Comparison of ENCODE assay signal across 26 cellular contexts in genomic region chr20:49619113-49620048, GRCh38. TPM values are rescaled to one million over a fixed set of nuclear protein-coding genes. Genes with fewer than 3 reads are reported as not detected.
"Had no signal": no experiment of that assay in that cellular context is flagged by ENCODE, and none has a peak within 500 bp of the region (broad histone marks: within the 10 kb centered on the region; RNA-seq: fewer than 3 reads in every experiment).

No MANE protein-coding gene starts in this region.

- H3K27me3 ChIP-seq: esophagus squamous epithelium, heart right ventricle, right atrium auricular region, tibial artery, upper lobe of right lung had no signal

- H3K4me1 Mint-ChIP-seq: central memory CD8-positive, alpha-beta T cell; natural killer cell had no signal

- H3K9me3 ChIP-seq: suprapubic skin, tibial artery had no signal

- H3K27me3 Mint-ChIP-seq: central memory CD8-positive, alpha-beta T cell had no signal

- H3K4me3 ChIP-seq: esophagus squamous epithelium, heart right ventricle, left ventricle myocardium inferior, lung, right atrium auricular region, suprapubic skin, tibial artery, upper lobe of right lung had no signal

- H3K36me3 Mint-ChIP-seq: natural killer cell had no signal

- H3K36me3 ChIP-seq: esophagus squamous epithelium, heart right ventricle, left ventricle myocardium inferior, right atrium auricular region, suprapubic skin, tibial artery, upper lobe of right lung had no signal

- ATAC-seq: heart right ventricle had no signal

- H3K9me3 Mint-ChIP-seq: central memory CD8-positive, alpha-beta T cell; dendritic cell treated with granulocyte-macrophage colony-stimulating factor and Interleukin-4, amounts not matched to agents 40 ng/mL and 50 ng/mL, for 4 days; natural killer cell had no signal

- FAIRE-seq: bronchial epithelial cell, endometrium, islet of Langerhans, TTC549 had no signal

- H3K4me1 ChIP-seq: left ventricle myocardium inferior, suprapubic skin, upper lobe of right lung had no signal

- H3K27ac Mint-ChIP-seq: activated naive CD8-positive, alpha-beta T cell; dendritic cell treated with granulocyte-macrophage colony-stimulating factor and Interleukin-4, amounts not matched to agents 40 ng/mL and 50 ng/mL, for 4 days; natural killer cell had no signal

- H3K27ac ChIP-seq: epithelial cell of prostate, heart right ventricle, left ventricle myocardium inferior, right atrium auricular region, suprapubic skin, tibial artery, upper lobe of right lung, VCaP had no signal

- H3K4me3 Mint-ChIP-seq: activated naive CD8-positive, alpha-beta T cell; central memory CD8-positive, alpha-beta T cell; dendritic cell treated with granulocyte-macrophage colony-stimulating factor and Interleukin-4, amounts not matched to agents 40 ng/mL and 50 ng/mL, for 4 days; natural killer cell had no signal

- DNase-seq: activated CD4-positive, alpha-beta T cell treated with anti-CD3 and anti-CD28 coated beads for 4 hours; activated CD4-positive, alpha-beta T cell treated with anti-CD3 and anti-CD28 coated beads, Interleukin-2, amount 50 U/mL, for 4 hours; activated CD8-positive, alpha-beta memory T cell treated with anti-CD3 and anti-CD28 coated beads for 24 hours; activated effector memory CD4-positive, alpha-beta T cell treated with Interleukin-2 at 50 U/mL for 16 hours; effector CD4-positive, alpha-beta T cell; esophagus squamous epithelium; foreskin melanocyte; heart right ventricle; left ventricle myocardium inferior; mesendoderm; natural killer cell; stimulated activated naive CD4-positive, alpha-beta T cell had no signal

RNA-seq across cellular contexts. Expression of gene PTGIS, which starts 51.4 kb away (rescaled TPM):
- total RNA-seq: natural killer cell had no signal
